In the genomic region with DNA sequence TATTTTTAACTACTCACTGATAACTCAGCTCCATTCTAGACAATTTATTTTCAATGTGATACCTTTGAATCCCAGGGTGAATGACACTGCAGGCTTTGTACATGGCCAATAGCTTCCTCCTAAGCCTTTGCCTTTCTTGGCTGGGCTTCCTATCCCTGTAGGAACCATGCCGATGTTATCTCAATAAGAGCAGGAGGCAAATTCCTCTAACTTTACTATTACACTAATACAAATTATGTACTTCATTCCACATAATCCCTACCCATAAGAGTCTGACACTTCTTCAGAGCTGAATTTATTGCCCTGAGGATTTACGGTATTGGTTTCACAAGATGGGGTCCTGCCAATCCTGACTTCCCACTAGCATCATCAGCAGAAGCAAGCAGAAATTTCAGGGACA, we compare ENCODE assay signal across 16 cellular contexts. TPM values are rescaled to one million over a fixed set of nuclear protein-coding genes. Genes with fewer than 3 reads are reported as not detected.
DNase-seq lines count a peak whose midpoint lies in the region; ATAC-seq, FAIRE-seq and TF ChIP-seq lines count a peak whose summit lies in the region.
"Had no signal": no experiment of that assay in that cellular context is flagged by ENCODE, and none has a peak within 500 bp of the region (broad histone marks: within the 10 kb centered on the region; RNA-seq: fewer than 3 reads in every experiment).

No MANE protein-coding gene starts in this region.

- FAIRE-seq in astrocyte (lab: Jason Lieb, UNC) (no peak), keratinocyte (lab: Jason Lieb, UNC) (no peak)

- intact Hi-C loops in left cardiac atrium (cut with DNase I) (no loop called here), vagina (cut with DNase I) (no loop called here)

- peak overlapping the region; percentile 47 for H3K4me2 ChIP-seq in astrocyte (ENCODE audit: low read length)
- H3K4me2 ChIP-seq in keratinocyte (ENCODE audit: control insufficient read depth, extremely low read depth, insufficient read depth, low read depth, low read length), result peak overlapping the region; percentile 67

- H4K20me1 ChIP-seq in astrocyte (ENCODE audit: insufficient read depth, low read length), result peaks cover 10% of the 10 kb centered on the region
- no peaks in the 10 kb centered on the region for H4K20me1 ChIP-seq in keratinocyte (ENCODE audit: control insufficient read depth, extremely low read depth, insufficient read depth, low read length)

- peak; percentile 33 to 48 for ATAC-seq in left cardiac atrium
- no peak for ATAC-seq in HG03460 (IDR thresholded peaks at IDR 0.05; ENCODE audit: unreplicated experiment)
- no peak for ATAC-seq in GM18858 (IDR thresholded peaks at IDR 0.05; ENCODE audit: unreplicated experiment)

- peaks cover 8% of the 10 kb centered on the region for H3K4me1 Mint-ChIP-seq in astrocyte (ENCODE audit: low read depth, unreplicated experiment)

- H3K9ac ChIP-seq in astrocyte (ENCODE audit: low read length), result no peak overlapping the region
- no peak overlapping the region for H3K9ac ChIP-seq in keratinocyte (ENCODE audit: control insufficient read depth, extremely low read depth, insufficient read depth, low read length)

- H3K9me3 ChIP-seq in right atrium auricular region, result no peaks in the 10 kb centered on the region
- no peaks in the 10 kb centered on the region for H3K9me3 ChIP-seq in astrocyte (ENCODE audit: insufficient read depth, low read depth, low read length)
- no peaks in the 10 kb centered on the region for H3K9me3 ChIP-seq in keratinocyte (ENCODE audit: control insufficient read depth, low read depth, low read length)
- no peaks in the 10 kb centered on the region for H3K9me3 ChIP-seq in vagina
- H3K9me3 ChIP-seq: tibial nerve had no signal

- TF ChIP-seq CTCF in right atrium auricular region (IDR thresholded peaks at IDR 0.05), result no peak
- no peak for TF ChIP-seq CTCF in astrocyte (IDR thresholded peaks at IDR 0.05; ENCODE audit: insufficient read depth, low read depth, low read length)
- no peak for TF ChIP-seq CTCF in keratinocyte (optimal IDR thresholded peaks at IDR 0.05 in 1 of 3, IDR thresholded peaks at IDR 0.05 in 1 of 3, conservative IDR thresholded peaks at IDR 0.05 in 1 of 3; ENCODE audit: extremely low read depth in 1 of 3, insufficient read depth in 2 of 3, low read length in 3 of 3)
- TF ChIP-seq CTCF in vagina (IDR thresholded peaks at IDR 0.05), result no peak

- H3K4me3 ChIP-seq in right atrium auricular region (no peak overlapping the region), astrocyte (ENCODE audit: insufficient read depth, low read depth, low read length) (no peak overlapping the region), keratinocyte (ENCODE audit: control insufficient read depth in 2 of 3, extremely low read depth in 1 of 3, insufficient read depth in 2 of 3, low read depth in 1 of 3, low read length in 3 of 3) (no peak overlapping the region), vagina (no peak overlapping the region)
- H3K4me3 ChIP-seq: tibial nerve had no signal

- H2AFZ ChIP-seq in astrocyte (ENCODE audit: low read depth, low read length) (no peak overlapping the region), keratinocyte (ENCODE audit: control insufficient read depth, low read length) (no peak overlapping the region)

- no peaks in the 10 kb centered on the region for H3K36me3 ChIP-seq in right atrium auricular region
- no peaks in the 10 kb centered on the region for H3K36me3 ChIP-seq in astrocyte (ENCODE audit: insufficient read depth, low read length)
- no peaks in the 10 kb centered on the region for H3K36me3 ChIP-seq in keratinocyte (ENCODE audit: control insufficient read depth in 2 of 2, extremely low read depth in 1 of 2, insufficient read depth in 2 of 2, low read length in 2 of 2)
- H3K36me3 ChIP-seq in vagina, result no peaks in the 10 kb centered on the region
- H3K36me3 ChIP-seq: tibial nerve had no signal

- H3K27me3 ChIP-seq in right atrium auricular region (no peaks in the 10 kb centered on the region), astrocyte (ENCODE audit: insufficient read depth, low read length) (peaks cover 4% of the 10 kb centered on the region), keratinocyte (ENCODE audit: control insufficient read depth, extremely low read depth, insufficient read depth, low read length) (peaks cover 17% of the 10 kb centered on the region), vagina (no peaks in the 10 kb centered on the region)
- H3K27me3 ChIP-seq: tibial nerve had no signal

- H3K27ac Mint-ChIP-seq in astrocyte (ENCODE audit: unreplicated experiment), result no peak overlapping the region
- H3K27ac Mint-ChIP-seq: activated T-helper 1 cell treated with anti-CD3 and anti-CD28 coated beads, Interleukin-12 subunit alpha, Interleukin-12 subunit beta, Interleukin-2, Interleukin-4 antibody, amounts not matched to agents 30 ng/mL and 10 ng/mL and 1 ng/mL, durations not matched to agents 14 hours and 24 hours and 36 hours had no signal

- no peaks in the 10 kb centered on the region for H3K9me3 Mint-ChIP-seq in astrocyte (ENCODE audit: unreplicated experiment)
- H3K9me3 Mint-ChIP-seq: activated CD4-positive, alpha-beta T cell treated with anti-CD3 and anti-CD28 coated beads, Interleukin-2, amount 10 ng/mL, durations not matched to agents 7 days and 5 days; T-cell had no signal

- no peak overlapping the region for H3K4me3 Mint-ChIP-seq in astrocyte (ENCODE audit: unreplicated experiment)

- DNase-seq in left cardiac atrium, result no peak
- DNase-seq in right atrium auricular region (ENCODE audit: low spot score), result no peak
- DNase-seq in astrocyte (ENCODE audit: low read depth), result peak; percentile 39
- no peak for DNase-seq in keratinocyte (ENCODE audit: low read depth, low spot score)
- DNase-seq in vagina (ENCODE audit: extremely low spot score in 2 of 2), result no peak
- DNase-seq in GM19238 (ENCODE audit: insufficient read length, low spot score), result no peak
- DNase-seq: ACHN, MM.1S, NCI-H2171, OCI-M1 had no signal

- no peak for TF ChIP-seq POLR2A in vagina (IDR thresholded peaks at IDR 0.05)

- H3K27ac ChIP-seq in right atrium auricular region, result no peak overlapping the region
- no peak overlapping the region for H3K27ac ChIP-seq in astrocyte (ENCODE audit: low read depth, low read length)
- H3K27ac ChIP-seq in keratinocyte (ENCODE audit: control insufficient read depth, insufficient read depth, low read length), result no peak overlapping the region
- peak overlapping the region; percentile 2 for H3K27ac ChIP-seq in vagina

- no peaks in the 10 kb centered on the region for H3K79me2 ChIP-seq in astrocyte (ENCODE audit: insufficient read depth, low read length)
- no peaks in the 10 kb centered on the region for H3K79me2 ChIP-seq in keratinocyte (ENCODE audit: control insufficient read depth, insufficient read depth, low read length)

- H3K36me3 Mint-ChIP-seq in astrocyte (ENCODE audit: low read depth, unreplicated experiment), result no peaks in the 10 kb centered on the region

- H3K9me1 ChIP-seq in keratinocyte (ENCODE audit: control insufficient read depth, extremely low read depth, insufficient read depth, low read length), result no peaks in the 10 kb centered on the region

- H3K4me1 ChIP-seq in right atrium auricular region (peaks cover 0 to 39% of the 10 kb centered on the region in 2 donors), astrocyte (ENCODE audit: insufficient read depth, low read length) (peaks cover 5% of the 10 kb centered on the region), keratinocyte (ENCODE audit: control insufficient read depth, extremely low read depth, insufficient read depth, low read length) (peaks cover 17% of the 10 kb centered on the region), vagina (peaks cover 93% of the 10 kb centered on the region)

- dilution Hi-C loops in keratinocyte (cut with MboI; ENCODE audit: extremely low pct_ligation_motif_present, low sequenced_read_pairs), result no loop called here

- peaks cover 29% of the 10 kb centered on the region for H3K27me3 Mint-ChIP-seq in astrocyte (ENCODE audit: low read depth, unreplicated experiment)

RNA-seq across cellular contexts. Expression of a gene that starts 14.0 kb away (rescaled TPM):
- total RNA-seq in left cardiac atrium (10 to 100 TPM; 43.8 to 56.2 TPM), right atrium auricular region (10 to 100 TPM; 40.5 to 64.8 TPM), astrocyte (1.0 and 2.5 TPM in 2 replicates), vagina (221 TPM)
- 0.66 to 1.2 TPM (median 0.99 TPM) in 3 replicates for polyA plus RNA-seq in keratinocyte
- 0.81 TPM for polyA plus RNA-seq in keratinocyte (2011; ENCODE audit: low read depth)
- 0.40 and 0.62 TPM in 2 replicates for polyA plus RNA-seq in keratinocyte (2011; cell fraction: cytosol; rRNA removed)
- polyA plus RNA-seq in keratinocyte (2011; cell fraction: nucleus; rRNA removed), result 1.3 and 1.4 TPM in 2 replicates
- polyA plus RNA-seq in keratinocyte (2012; ENCODE audit: low replicate concordance), result 0.80 and 1.0 TPM in 2 replicates
- polyA minus RNA-seq in keratinocyte, result 2.9 to 5.8 TPM (median 3.9 TPM) in 3 replicates
- polyA minus RNA-seq in keratinocyte (2011; cell fraction: cytosol; rRNA and poly(A)+ RNA removed), result 0.96 TPM
- 1.8 and 2.2 TPM in 2 replicates for polyA minus RNA-seq in keratinocyte (2011; cell fraction: nucleus; rRNA and poly(A)+ RNA removed)

Comparison
In these comparisons a context has a peak if more than half of its experiments do, and no peak if none do; other contexts are left out.
1. ATAC-seq: peak in left cardiac atrium (2 of 2); none in HG03460 (single experiment) and GM18858 (single experiment).
2. RNA of a gene that starts 14.0 kb away (total RNA-seq): 221 TPM in vagina (single experiment), 40.5 to 64.8 TPM in right atrium auricular region and 43.8 to 56.2 TPM in left cardiac atrium; 1.0 to 2.5 TPM in astrocyte; every median in the first group is over 10 times any median in the second.